In genomic region chr9:27247756-27248155, GRCh38 we compare ENCODE assay signal across 1 cellular context.
TF ChIP-seq lines count a peak whose summit lies in the region.

No MANE protein-coding gene starts in this region.

TF ChIP-seq in H1, 55 proteins besides CTCF, POLR2A, EP300 and RAD21:
- TF ChIP-seq CBX8 (IDR thresholded peaks at IDR 0.05; ENCODE audit: borderline replicate concordance, low read depth, low read length) (no peak), SUZ12 (IDR thresholded peaks at IDR 0.05; ENCODE audit: low read length) (no peak), SP4 (IDR thresholded peaks at IDR 0.05; ENCODE audit: low read length) (no peak), TEAD4 (IDR thresholded peaks at IDR 0.05; ENCODE audit: low read depth, low read length) (no peak), BRCA1 (IDR thresholded peaks at IDR 0.05; ENCODE audit: low read depth, low read length) (no peak), KDM4A (IDR thresholded peaks at IDR 0.05; ENCODE audit: low read depth, low read length, severe bottlenecking) (no peak), YY1 (IDR thresholded peaks at IDR 0.05; ENCODE audit: low read depth, low read length) (no peak), BACH1 (IDR thresholded peaks at IDR 0.05; ENCODE audit: low read length) (no peak), RNF2 (IDR thresholded peaks at IDR 0.05; ENCODE audit: borderline replicate concordance, low read depth, low read length, missing control alignments, poor library complexity, severe bottlenecking) (no peak), PHF8 (conservative IDR thresholded peaks at IDR 0.05; ENCODE audit: low read depth, low read length) (no peak), MAFK (IDR thresholded peaks at IDR 0.05; ENCODE audit: low read depth, low read length) (no peak), EZH2 (IDR thresholded peaks at IDR 0.05; ENCODE audit: low read depth, low read length, severe bottlenecking) (no peak), SAP30 (IDR thresholded peaks at IDR 0.05; ENCODE audit: insufficient read depth, insufficient replicate concordance, low read length) (no peak), POLR2AphosphoS5 (IDR thresholded peaks at IDR 0.05; ENCODE audit: low read depth, low read length) (no peak), CHD1 (IDR thresholded peaks at IDR 0.05; ENCODE audit: low read depth, low read length) (no peak), FOSL1 (IDR thresholded peaks at IDR 0.05; ENCODE audit: insufficient read depth, low read depth, low read length) (no peak)
